Comparison of ENCODE assay signal across 17 cellular contexts in the genomic region with DNA sequence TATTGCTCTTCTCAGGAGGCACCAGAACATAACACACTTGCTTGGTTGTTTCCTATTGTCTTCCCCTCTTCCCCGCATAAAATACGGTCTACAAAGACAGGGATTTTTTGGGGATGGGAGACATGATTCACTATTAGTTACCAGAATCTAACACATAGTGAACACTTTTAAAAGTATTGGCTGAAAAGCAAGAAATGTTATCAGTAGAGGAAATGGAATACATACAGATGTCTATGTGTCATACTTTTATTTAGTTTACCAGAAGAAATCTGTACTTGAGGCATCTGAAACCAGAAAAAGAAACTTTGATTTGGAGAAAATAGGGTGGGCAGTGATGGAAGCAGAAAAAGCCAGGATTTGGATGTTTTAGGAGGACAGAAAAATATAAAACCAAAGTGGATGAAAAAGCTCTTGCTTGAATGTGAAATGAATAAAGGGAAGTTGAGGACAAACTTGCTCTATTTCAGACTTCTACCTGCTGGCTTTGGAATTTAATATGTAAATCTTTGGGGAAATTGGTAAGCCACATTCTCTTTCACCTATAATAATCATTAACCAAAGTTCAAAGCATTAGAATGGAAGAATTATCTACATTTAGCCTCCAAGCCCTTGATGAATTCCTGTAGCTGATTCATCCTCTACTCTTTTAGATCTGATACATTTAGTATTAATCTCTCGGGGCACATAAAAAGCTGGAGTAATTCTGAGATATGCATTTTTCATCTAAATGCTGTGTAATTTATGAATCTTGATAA.
DNase-seq lines count a peak whose midpoint lies in the region; FAIRE-seq and TF ChIP-seq lines count a peak whose summit lies in the region.
"Had no signal": no experiment of that assay in that cellular context is flagged by ENCODE, and none has a peak within 500 bp of the region (broad histone marks: within the 10 kb centered on the region; RNA-seq: fewer than 3 reads in every experiment).

No MANE protein-coding gene starts in this region.

- DNase-seq in HTR-8/SVneo (ENCODE audit: insufficient read length, low spot score), result no peak
- peak; percentile 22 to 55 for DNase-seq in cardiac fibroblast (ENCODE audit: low read depth in 2 of 2)
- peak; percentile 16 for DNase-seq in iris pigment epithelial cell (ENCODE audit: low read depth)
- no peak for DNase-seq in stimulated activated CD4-positive, alpha-beta T cell treated with anti-CD3 and anti-CD28 coated beads, Interleukin-4, amount 100 ng/mL, for 4 hours
- DNase-seq in NCI-H526 (lab: John Stamatoyannopoulos, UW), result no peak
- DNase-seq in NCI-H2107 (lab: John Stamatoyannopoulos, UW), result no peak
- no peak for DNase-seq in stimulated activated CD4-positive, alpha-beta T cell treated with anti-CD3 and anti-CD28 coated beads, Interleukin-2, amount 100 ng/mL, for 48 hours
- DNase-seq: DND-41, KG1, NCI-H1105 treated with DMSO at 0.1 percent for 48 hours, NCI-H1694, NCI-H2081 treated with DMSO at 0.1 percent for 48 hours, NCI-H510A, NCI-H774, OCI-M1, Right ventricle myocardium superior had no signal

- TF ChIP-seq CTCF in cardiac fibroblast (IDR thresholded peaks at IDR 0.05; ENCODE audit: low read depth, low read length), result no peak

- H3K4me3 ChIP-seq in cardiac fibroblast (replicated peaks in 1 of 2; ENCODE audit: low read depth in 2 of 2, low read length in 2 of 2), result no peak overlapping the region
- H3K4me3 ChIP-seq: HAP-1 had no signal

- FAIRE-seq in HTR-8/SVneo (lab: Jason Lieb, UNC), result peak; percentile 55

Comparison
In these comparisons a context has a peak if more than half of its experiments do, and no peak if none do; other contexts are left out.
1. DNase-seq: peak in cardiac fibroblast (2 of 2) and iris pigment epithelial cell (single experiment); none in HTR-8/SVneo (single experiment), stimulated activated CD4-positive, alpha-beta T cell treated with anti-CD3 and anti-CD28 coated beads, Interleukin-4, amount 100 ng/mL, for 4 hours (0 of 2), NCI-H526 (0 of 2), NCI-H2107 (single experiment) and stimulated activated CD4-positive, alpha-beta T cell treated with anti-CD3 and anti-CD28 coated beads, Interleukin-2, amount 100 ng/mL, for 48 hours (0 of 2).